23 cellular contexts compared by ENCODE assay signal in genomic region chr4:3217266-3217665, GRCh38.
"Had no signal": no experiment of that assay in that cellular context is flagged by ENCODE, and none has a peak within 500 bp of the region (broad histone marks: within the 10 kb centered on the region; RNA-seq: fewer than 3 reads in every experiment).

No MANE protein-coding gene starts in this region.

- DNase-seq: activated CD4-positive, alpha-beta T cell treated with anti-CD3 and anti-CD28 coated beads for 48 hours; activated CD4-positive, alpha-beta T cell treated with anti-CD3 and anti-CD28 coated beads, Interleukin-2, amount 50 U/mL, for 4 hours; activated CD4-positive, CD25-positive, alpha-beta regulatory T cell treated with anti-CD3 and anti-CD28 coated beads, Interleukin-2, amount 50 U/mL, for 72 hours; activated effector memory CD4-positive, alpha-beta T cell treated with Interleukin-2 at 50 U/mL for 16 hours; activated naive CD4-positive, alpha-beta T cell; activated T-cell treated with anti-CD3 and anti-CD28 coated beads for 4 hours; adrenal gland; anterior cingulate cortex; central memory CD4-positive, alpha-beta T cell; MG63; MV-4-11; NCI-H1092 treated with DMSO at 0.1 percent for 48 hours; NCI-H1436; NCI-H1694 treated with DMSO at 0.1 percent for 48 hours; NCI-H2081 treated with DMSO at 0.1 percent for 48 hours; NCI-H446; NCI-H524; SHP77 treated with DMSO at 0.1 percent for 48 hours had no signal

- H3K9me3 Mint-ChIP-seq: activated naive CD4-positive, alpha-beta T cell treated with anti-CD3 and anti-CD28 coated beads, Interleukin-2, amount 50 U/mL, for 72 hours; T-helper 1 cell treated with Interleukin-12 subunit alpha and Interleukin-12 subunit beta and Interleukin-4 antibody, amounts not matched to agents 30 μg/mL and 1 μg/mL, for 36 hours had no signal

- H3K4me3 ChIP-seq: adrenal gland, breast epithelium, MG63, Peyer's patch had no signal

- H3K27ac ChIP-seq: adrenal gland, breast epithelium, Peyer's patch, RWPE1 had no signal

- H3K4me1 ChIP-seq: adrenal gland, breast epithelium, Peyer's patch had no signal

- H3K27ac Mint-ChIP-seq: T-helper 1 cell treated with Interleukin-12 subunit alpha and Interleukin-12 subunit beta and Interleukin-4 antibody, amounts not matched to agents 30 μg/mL and 1 μg/mL, for 36 hours had no signal

- ATAC-seq: activated naive CD4-positive, alpha-beta T cell treated with anti-CD3 and anti-CD28 coated beads, Interleukin-2, amount 50 U/mL, for 72 hours had no signal

- H3K9me3 ChIP-seq: adrenal gland, breast epithelium, MG63, Peyer's patch had no signal

- H3K4me3 Mint-ChIP-seq: T-helper 1 cell treated with Interleukin-12 subunit alpha and Interleukin-12 subunit beta and Interleukin-4 antibody, amounts not matched to agents 30 μg/mL and 1 μg/mL, for 36 hours had no signal

- H3K27me3 ChIP-seq: adrenal gland, breast epithelium, MG63, Peyer's patch had no signal

- H3K36me3 ChIP-seq: breast epithelium, MG63 had no signal
